Comparison of ENCODE assay signal across 11 cellular contexts in the genomic region with DNA sequence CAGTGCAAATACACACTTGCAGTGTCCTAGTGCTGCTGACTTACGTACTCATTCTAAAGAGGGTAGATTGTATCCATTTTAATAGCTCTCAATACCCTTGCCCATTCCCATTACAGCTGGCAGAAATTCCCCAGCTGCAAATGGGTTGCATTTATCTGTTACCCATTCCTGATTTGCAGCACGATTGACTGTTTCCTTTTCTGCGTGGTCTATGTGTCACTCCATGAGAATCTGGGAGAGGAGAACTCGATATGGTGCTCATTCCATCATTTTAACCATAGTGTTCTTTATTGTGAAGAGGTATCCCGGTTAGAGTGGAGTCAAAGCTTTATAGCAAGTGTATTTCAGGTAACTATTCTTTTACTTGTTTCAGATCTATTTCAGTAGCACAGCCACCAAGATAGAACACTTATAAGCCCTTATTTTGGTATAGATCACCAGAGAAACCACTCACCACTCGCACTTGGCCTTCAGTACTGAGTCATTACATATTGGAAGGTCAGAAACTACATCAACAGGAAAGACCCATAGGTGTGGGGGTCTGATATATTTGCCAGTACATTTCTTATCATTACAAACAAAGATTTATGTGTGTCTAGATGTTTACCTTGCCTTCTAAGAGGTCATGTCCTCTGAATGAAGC.
DNase-seq lines count a peak whose midpoint lies in the region; ATAC-seq and TF ChIP-seq lines count a peak whose summit lies in the region.
"Had no signal": no experiment of that assay in that cellular context is flagged by ENCODE, and none has a peak within 500 bp of the region (broad histone marks: within the 10 kb centered on the region; RNA-seq: fewer than 3 reads in every experiment).

No MANE protein-coding gene starts in this region.

- peak overlapping the region; percentile 75 for H3K4me2 ChIP-seq in MM.1S (ENCODE audit: low read depth, low read length)

- TF ChIP-seq CTCF in GM13977 (IDR thresholded peaks at IDR 0.05; ENCODE audit: extremely low read depth, insufficient read depth, missing control alignments) (no peak), GM20000 (IDR thresholded peaks at IDR 0.05; ENCODE audit: extremely low read depth, missing control alignments) (no peak), MM.1S (IDR thresholded peaks at IDR 0.05; ENCODE audit: low read length) (no peak)

- H3K4me1 ChIP-seq in MM.1S (ENCODE audit: low read length) = peaks cover 22% of the 10 kb centered on the region

- peaks cover 35% of the 10 kb centered on the region for H3K27me3 ChIP-seq in MM.1S (replicated peaks; ENCODE audit: insufficient read depth, low read length)

- H3K27ac ChIP-seq in MM.1S (ENCODE audit: low read length) = peak overlapping the region; percentile 38; the same call in 1 of the 2 replicates

- no peaks in the 10 kb centered on the region for H4K20me1 ChIP-seq in MM.1S (ENCODE audit: insufficient read depth, low read length)

- H3K79me2 ChIP-seq in MM.1S (ENCODE audit: low read length) = no peaks in the 10 kb centered on the region

- peaks cover 18% of the 10 kb centered on the region for H3F3A ChIP-seq in MM.1S (ENCODE audit: insufficient read depth, low read length)

- no peak overlapping the region for H2AFZ ChIP-seq in MM.1S (ENCODE audit: low read length)

- no peaks in the 10 kb centered on the region for H3K9me3 ChIP-seq in MM.1S (replicated peaks; ENCODE audit: insufficient read depth, low read length)

- peak overlapping the region; percentile 4; the same call in 1 of the 2 replicates for H3K9ac ChIP-seq in MM.1S (ENCODE audit: low read length)

- H3K36me3 Mint-ChIP-seq in effector memory CD8-positive, alpha-beta T cell (ENCODE audit: insufficient read depth) = no peaks in the 10 kb centered on the region

- no peaks in the 10 kb centered on the region for H3K9me2 ChIP-seq in MM.1S (replicated peaks; ENCODE audit: insufficient read depth, low read length)

- DNase-seq in GM13977 (ENCODE audit: low spot score) (peak; percentile 35), GM20000 (ENCODE audit: low spot score) (peak; percentile 26), MM.1S (no peak), Right ventricle myocardium inferior (ENCODE audit: missing footprints) (no peak), NCI-H524 (lab: John Stamatoyannopoulos, UW) (no peak), AG08395 (ENCODE audit: low spot score) (no peak)
- no peak for DNase-seq in effector memory CD8-positive, alpha-beta T cell
- DNase-seq: activated T-cell treated with anti-CD3 and anti-CD28 coated beads, Interleukin-2, amount 50 U/mL, for 72 hours; C1 segment of cervical spinal cord had no signal

- no peaks in the 10 kb centered on the region for H3K4me1 Mint-ChIP-seq in effector memory CD8-positive, alpha-beta T cell (ENCODE audit: low read depth in 2 of 2)
- H3K4me1 Mint-ChIP-seq: central memory CD8-positive, alpha-beta T cell had no signal

- H3K9me3 Mint-ChIP-seq in effector memory CD8-positive, alpha-beta T cell = peaks cover 0 to 5% of the 10 kb centered on the region in 2 donors

- intact Hi-C loops in Right ventricle myocardium inferior (cut with DNase I) = no loop called here

- no peaks in the 10 kb centered on the region for H3K36me3 ChIP-seq in MM.1S (replicated peaks; ENCODE audit: insufficient read depth, low read length)

- ATAC-seq in HG02981 (IDR thresholded peaks at IDR 0.05; ENCODE audit: unreplicated experiment) = peak; percentile 65
- no peak for ATAC-seq in effector memory CD8-positive, alpha-beta T cell (replicated peaks)
- no peak for ATAC-seq in Right ventricle myocardium inferior

- in situ Hi-C loops in GM13977 (cut with MboI; ENCODE audit: low pct_unique_long_range_greater_than_20kb, low sequenced_read_pairs, unreplicated experiment) = no loop called here

- H3K27me3 Mint-ChIP-seq in effector memory CD8-positive, alpha-beta T cell = no peaks in the 10 kb centered on the region
- H3K27me3 Mint-ChIP-seq: central memory CD8-positive, alpha-beta T cell had no signal

- H3K4me3 Mint-ChIP-seq in effector memory CD8-positive, alpha-beta T cell = no peak overlapping the region
- H3K4me3 Mint-ChIP-seq: activated T-cell treated with anti-CD3 and anti-CD28 coated beads, Interleukin-2, amount 50 U/mL, for 72 hours; central memory CD8-positive, alpha-beta T cell had no signal

- peak overlapping the region; percentile 20 for H3K4me3 ChIP-seq in MM.1S (ENCODE audit: low read length)

- H3K27ac Mint-ChIP-seq in effector memory CD8-positive, alpha-beta T cell = no peak overlapping the region
- H3K27ac Mint-ChIP-seq: activated T-cell treated with anti-CD3 and anti-CD28 coated beads, Interleukin-2, amount 50 U/mL, for 72 hours had no signal

Comparison
In these comparisons a context has a peak if more than half of its experiments do, and no peak if none do; other contexts are left out.
1. DNase-seq: peak in GM13977 (single experiment) and GM20000 (single experiment); none in MM.1S (single experiment), effector memory CD8-positive, alpha-beta T cell (0 of 3), Right ventricle myocardium inferior (single experiment), NCI-H524 (0 of 2) and AG08395 (single experiment).